In genomic region chr4:103044183-103044582, GRCh38 we compare ENCODE assay signal across 2 cellular contexts.
A peak's percentile ranks its signal among the peaks of the same experiment; 100 is the strongest.
TF ChIP-seq lines count a peak whose summit lies in the region.

No MANE protein-coding gene starts in this region.

TF ChIP-seq in GM12891, 5 proteins besides CTCF, POLR2A, EP300 and RAD21:
- TF ChIP-seq POLR2AphosphoS5 (IDR thresholded peaks at IDR 0.05; ENCODE audit: low read depth, low read length) (no peak), SPI1 (IDR thresholded peaks at IDR 0.05; ENCODE audit: low read depth, low read length) (no peak), PAX5 (IDR thresholded peaks at IDR 0.05; ENCODE audit: insufficient read depth, low read length, severe bottlenecking) (no peak), TAF1 (IDR thresholded peaks at IDR 0.05; ENCODE audit: low read depth, low read length) (no peak)
TF ChIP-seq in GM12891: peak in this region for 0.

TF ChIP-seq in K562, 482 proteins besides CTCF, POLR2A, EP300 and RAD21 (continues in another document):
- TF ChIP-seq ATF7 (IDR thresholded peaks at IDR 0.05) (no peak), KLF16 (IDR thresholded peaks at IDR 0.05) (no peak), KLF6 (CRISPR knock-in tag; IDR thresholded peaks at IDR 0.05; ENCODE audit: borderline replicate concordance) (no peak), TAF1 (IDR thresholded peaks at IDR 0.05; ENCODE audit: control insufficient read depth, extremely low read depth, insufficient read depth, low read length, severe bottlenecking) (no peak), PBX2 (CRISPR knock-in tag; IDR thresholded peaks at IDR 0.05; ENCODE audit: low read depth) (no peak), PBX2 (tag; conservative IDR thresholded peaks at IDR 0.05; ENCODE audit: low read depth) (peak; percentile 80), ZNF561 (CRISPR knock-in tag; conservative IDR thresholded peaks at IDR 0.05) (no peak), TAF9B (IDR thresholded peaks at IDR 0.05; ENCODE audit: partially characterized antibody) (no peak), ETV5 (CRISPR knock-in tag; IDR thresholded peaks at IDR 0.05; ENCODE audit: low read depth) (no peak), ELK1 (CRISPR knock-in tag; IDR thresholded peaks at IDR 0.05) (no peak), SFPQ (IDR thresholded peaks at IDR 0.05; ENCODE audit: low read depth, low read length) (no peak), NFATC3 (IDR thresholded peaks at IDR 0.05) (no peak), CTBP1 (IDR thresholded peaks at IDR 0.05; ENCODE audit: borderline replicate concordance) (no peak), MTA2 (IDR thresholded peaks at IDR 0.05; ENCODE audit: low read depth) (0 out of 2 replicates have a peak, but pooled peaks have one; percentile 29), SIRT6 (IDR thresholded peaks at IDR 0.05; ENCODE audit: low read depth, low read length) (no peak), NCOR1 (IDR thresholded peaks at IDR 0.05) (no peak), E2F3 (CRISPR knock-in tag; IDR thresholded peaks at IDR 0.05) (no peak), ZNF197 (CRISPR knock-in tag; IDR thresholded peaks at IDR 0.05; ENCODE audit: low read depth) (no peak), HDAC1 (IDR thresholded peaks at IDR 0.05) (no peak), U2AF2 (optimal IDR thresholded peaks at IDR 0.05; ENCODE audit: low read depth, low read length) (no peak), CBFA2T2 (conservative IDR thresholded peaks at IDR 0.05) (no peak; the same call in 1 of the 2 replicates), XRCC4 (IDR thresholded peaks at IDR 0.05; ENCODE audit: extremely low read depth, insufficient read depth, insufficient read length) (no peak), ARNT (IDR thresholded peaks at IDR 0.05) (no peak), MAFK (IDR thresholded peaks at IDR 0.05; ENCODE audit: low read length) (no peak), GATAD2A (IDR thresholded peaks at IDR 0.05) (no peak), ZNF76 (CRISPR knock-in tag; IDR thresholded peaks at IDR 0.05; ENCODE audit: borderline replicate concordance) (no peak), MYBL2 (IDR thresholded peaks at IDR 0.05; ENCODE audit: low read depth) (no peak), MYBL2 (CRISPR knock-in tag; IDR thresholded peaks at IDR 0.05; ENCODE audit: borderline replicate concordance) (no peak), CLOCK (CRISPR knock-in tag; IDR thresholded peaks at IDR 0.05; ENCODE audit: borderline replicate concordance) (no peak), PKNOX1 (IDR thresholded peaks at IDR 0.05) (peak; percentile 69; the same call in 1 of the 2 replicates), ESRRB (CRISPR knock-in tag; IDR thresholded peaks at IDR 0.05; ENCODE audit: borderline replicate concordance) (no peak), NFE2L1 (tag; IDR thresholded peaks at IDR 0.05; ENCODE audit: borderline replicate concordance, low read depth) (no peak), NR2C1 (IDR thresholded peaks at IDR 0.05) (no peak), NR2C1 (tag; IDR thresholded peaks at IDR 0.05) (no peak), MYNN (IDR thresholded peaks at IDR 0.05) (no peak), MYNN (CRISPR knock-in tag; IDR thresholded peaks at IDR 0.05) (no peak), E4F1 (CRISPR knock-in tag; IDR thresholded peaks at IDR 0.05; ENCODE audit: borderline replicate concordance) (no peak), POLR2B (IDR thresholded peaks at IDR 0.05; ENCODE audit: low read depth, partially characterized antibody) (no peak), SPI1 (IDR thresholded peaks at IDR 0.05; ENCODE audit: borderline replicate concordance, low read depth, low read length) (no peak), MEIS2 (IDR thresholded peaks at IDR 0.05; ENCODE audit: partially characterized antibody) (peak; percentile 94), ARHGAP35 (IDR thresholded peaks at IDR 0.05; ENCODE audit: partially characterized antibody) (no peak), ETV6 (IDR thresholded peaks at IDR 0.05; ENCODE audit: borderline replicate concordance in 1 of 2, low read depth in 2 of 2, low read length in 1 of 2) (no peak), ETV6 (CRISPR knock-in tag; IDR thresholded peaks at IDR 0.05; ENCODE audit: borderline replicate concordance) (no peak), ZNF121 (CRISPR knock-in tag; conservative IDR thresholded peaks at IDR 0.05) (no peak), NBN (IDR thresholded peaks at IDR 0.05; ENCODE audit: low read depth) (no peak), ZBTB9 (CRISPR knock-in tag; IDR thresholded peaks at IDR 0.05) (no peak), TCF3 (CRISPR knock-in tag; IDR thresholded peaks at IDR 0.05) (peak; percentile 80), ZNF740 (CRISPR knock-in tag; IDR thresholded peaks at IDR 0.05) (no peak), ZNF740 (tag; IDR thresholded peaks at IDR 0.05) (no peak), KDM1A (IDR thresholded peaks at IDR 0.05) (peak in 1 of 2 experiments; percentile 45; a peak in 1 of 4 replicates), TEAD4 (IDR thresholded peaks at IDR 0.05; ENCODE audit: low read length) (peak; percentile 31; the same call in 1 of the 2 replicates), TEAD4 (CRISPR knock-in tag; IDR thresholded peaks at IDR 0.05; ENCODE audit: borderline replicate concordance) (no peak), ZNF408 (CRISPR knock-in tag; IDR thresholded peaks at IDR 0.05; ENCODE audit: low read depth) (no peak), ZNF175 (CRISPR knock-in tag; IDR thresholded peaks at IDR 0.05; ENCODE audit: low read depth) (no peak), TAF15 (IDR thresholded peaks at IDR 0.05; ENCODE audit: low read depth, low read length) (no peak), FOXO4 (CRISPR knock-in tag; IDR thresholded peaks at IDR 0.05) (no peak), IFI16 (CRISPR knock-in tag; IDR thresholded peaks at IDR 0.05) (no peak), TAL1 (IDR thresholded peaks at IDR 0.05) (peak; percentile 61; the same call in 1 of the 2 replicates), MIER1 (IDR thresholded peaks at IDR 0.05; ENCODE audit: low read depth) (no peak)
